Comparison of ENCODE assay signal across 10 cellular contexts in the genomic region with DNA sequence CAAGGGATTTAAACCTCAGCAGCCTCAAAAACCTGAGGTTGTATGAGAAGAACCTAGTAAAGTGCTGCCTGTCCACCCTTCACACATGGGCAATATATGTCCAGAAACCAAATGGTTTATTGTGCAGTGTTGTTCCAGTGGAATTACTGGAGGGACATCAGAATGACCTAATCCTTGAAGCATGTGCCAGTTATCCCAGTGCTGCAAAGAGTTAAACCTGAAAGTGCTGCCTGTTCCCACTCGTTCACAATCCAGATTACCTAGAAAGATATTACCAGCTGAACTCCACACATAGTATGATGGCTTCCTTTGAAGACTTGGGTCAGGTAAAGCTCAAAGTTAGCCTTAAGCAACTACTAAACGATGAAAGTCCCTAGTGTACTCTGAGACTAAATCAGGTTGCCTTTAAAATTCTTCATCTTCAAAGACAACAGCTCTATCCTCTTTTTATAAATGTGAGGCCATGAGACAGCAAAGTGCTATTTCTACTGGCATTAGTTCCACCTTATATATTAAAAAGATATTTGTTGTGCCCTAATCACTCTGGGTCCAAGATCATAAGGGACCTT.
A peak's percentile ranks its signal among the peaks of the same experiment; 100 is the strongest.
DNase-seq lines count a peak whose midpoint lies in the region; ATAC-seq and TF ChIP-seq lines count a peak whose summit lies in the region.
"Had no signal": no experiment of that assay in that cellular context is flagged by ENCODE, and none has a peak within 500 bp of the region (broad histone marks: within the 10 kb centered on the region; RNA-seq: fewer than 3 reads in every experiment).

No MANE protein-coding gene starts in this region.

- peak overlapping the region; percentile 17; the same call in 1 of the 2 replicates for H3K27ac Mint-ChIP-seq in HFFc6
- no peak overlapping the region for H3K27ac Mint-ChIP-seq in activated naive CD8-positive, alpha-beta T cell treated with anti-CD3 and anti-CD28 coated beads, Interleukin-2, amount 10 ng/mL, durations not matched to agents 7 days and 5 days

- H3K4me3 ChIP-seq in muscle layer of duodenum (ENCODE audit: low read depth in 1 of 2, low read length in 2 of 2) = no peak overlapping the region
- H3K4me3 ChIP-seq: right lobe of liver had no signal

- H3K4me3 Mint-ChIP-seq in HFFc6 = no peak overlapping the region
- peak overlapping the region; percentile 21 for H3K4me3 Mint-ChIP-seq in activated naive CD8-positive, alpha-beta T cell treated with anti-CD3 and anti-CD28 coated beads, Interleukin-2, amount 10 ng/mL, durations not matched to agents 7 days and 5 days

- peak overlapping the region; percentile 34 for H3K27ac ChIP-seq in muscle layer of duodenum (ENCODE audit: low read length)
- H3K27ac ChIP-seq: right lobe of liver had no signal

- H3K4me1 Mint-ChIP-seq in HFFc6 (ENCODE audit: low read depth) = peaks cover 67% of the 10 kb centered on the region
- peaks cover 50% of the 10 kb centered on the region for H3K4me1 Mint-ChIP-seq in activated naive CD8-positive, alpha-beta T cell treated with anti-CD3 and anti-CD28 coated beads, Interleukin-2, amount 10 ng/mL, durations not matched to agents 7 days and 5 days

- POLR2A ChIA-PET in activated naive CD8-positive, alpha-beta T cell treated with anti-CD3 and anti-CD28 coated beads, Interleukin-2, amount 10 ng/mL, durations not matched to agents 7 days and 5 days (lab: Charles Lee) = interaction anchor here (0.8 kb wide), 1 partner anchor 9 kb away, joined by 3 read pairs; no protein-coding TSS in a partner anchor

- H3K27me3 Mint-ChIP-seq in HFFc6 (ENCODE audit: insufficient read depth) = no peaks in the 10 kb centered on the region
- no peaks in the 10 kb centered on the region for H3K27me3 Mint-ChIP-seq in activated naive CD8-positive, alpha-beta T cell treated with anti-CD3 and anti-CD28 coated beads, Interleukin-2, amount 10 ng/mL, durations not matched to agents 7 days and 5 days

- H3K36me3 Mint-ChIP-seq in HFFc6 (ENCODE audit: low read depth) = no peaks in the 10 kb centered on the region
- peaks cover 11% of the 10 kb centered on the region for H3K36me3 Mint-ChIP-seq in activated naive CD8-positive, alpha-beta T cell treated with anti-CD3 and anti-CD28 coated beads, Interleukin-2, amount 10 ng/mL, durations not matched to agents 7 days and 5 days

- no peaks in the 10 kb centered on the region for H3K27me3 ChIP-seq in muscle layer of duodenum (ENCODE audit: low read depth, low read length)
- H3K27me3 ChIP-seq: right lobe of liver had no signal

- no peak for ATAC-seq in activated naive CD8-positive, alpha-beta T cell treated with anti-CD3 and anti-CD28 coated beads, Interleukin-2, amount 10 ng/mL, durations not matched to agents 7 days and 5 days (ENCODE audit: low read depth)
- ATAC-seq in HG03095 (IDR thresholded peaks at IDR 0.05; ENCODE audit: unreplicated experiment) = no peak
- ATAC-seq in GM21576 (IDR thresholded peaks at IDR 0.05; ENCODE audit: unreplicated experiment) = no peak
- no peak for ATAC-seq in activated CD4-positive, CD25-positive, alpha-beta regulatory T cell treated with anti-CD3 and anti-CD28 coated beads, Interleukin-2, amount 50 U/mL, for 24 hours

- H3K36me3 ChIP-seq in muscle layer of duodenum (ENCODE audit: control insufficient read depth in 1 of 2, insufficient read depth in 2 of 2, low read length in 2 of 2) = no peaks in the 10 kb centered on the region
- H3K36me3 ChIP-seq: right lobe of liver had no signal

- no peak for TF ChIP-seq CTCF in HFFc6 (IDR thresholded peaks at IDR 0.05)

- H3K9me3 Mint-ChIP-seq in HFFc6 = no peaks in the 10 kb centered on the region
- H3K9me3 Mint-ChIP-seq in activated naive CD8-positive, alpha-beta T cell treated with anti-CD3 and anti-CD28 coated beads, Interleukin-2, amount 10 ng/mL, durations not matched to agents 7 days and 5 days = no peaks in the 10 kb centered on the region

- DNase-seq in Daoy (ENCODE audit: low read depth) = peak; percentile 67
- no peak for DNase-seq in HFFc6
- no peak for DNase-seq in activated naive CD8-positive, alpha-beta T cell treated with anti-CD3 and anti-CD28 coated beads, Interleukin-2, amount 10 ng/mL, durations not matched to agents 7 days and 5 days
- no peak for DNase-seq in OCI-M2 (lab: John Stamatoyannopoulos, UW; ENCODE audit: unreplicated experiment)
- DNase-seq: DND-41, right lobe of liver had no signal

- H3K4me1 ChIP-seq in muscle layer of duodenum (ENCODE audit: control insufficient read depth in 1 of 2, insufficient read depth in 2 of 2, low read length in 2 of 2) = peaks cover 0 to 19% of the 10 kb centered on the region in 2 donors
- H3K4me1 ChIP-seq: right lobe of liver had no signal

- no peaks in the 10 kb centered on the region for H3K9me3 ChIP-seq in muscle layer of duodenum (ENCODE audit: control insufficient read depth in 1 of 2, low read length in 2 of 2)
- H3K9me3 ChIP-seq: right lobe of liver had no signal
